ENCODE assay signal across 17 cellular contexts in the genomic region with DNA sequence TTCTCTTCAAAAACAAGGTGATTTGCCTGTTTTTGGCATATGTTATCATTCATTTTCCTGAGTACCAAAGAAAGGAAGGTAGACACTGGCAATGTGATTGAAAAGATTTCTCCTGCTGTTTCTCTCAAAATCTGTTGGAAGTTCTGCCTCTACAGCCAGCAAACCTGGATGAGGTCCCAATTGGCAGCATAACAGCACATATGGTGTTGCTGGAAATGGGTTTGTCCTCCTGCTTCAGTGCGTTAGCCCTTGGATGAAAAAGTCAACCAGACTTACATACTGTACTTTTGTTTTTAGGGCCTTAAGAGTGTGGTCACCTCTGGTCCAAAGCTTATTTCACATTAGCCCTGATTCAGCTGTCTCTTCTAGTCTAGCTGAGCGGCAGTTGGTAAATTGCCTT.
DNase-seq lines count a peak whose midpoint lies in the region; ATAC-seq, FAIRE-seq and TF ChIP-seq lines count a peak whose summit lies in the region.
"Had no signal": no experiment of that assay in that cellular context is flagged by ENCODE, and none has a peak within 500 bp of the region (broad histone marks: within the 10 kb centered on the region; RNA-seq: fewer than 3 reads in every experiment).

No MANE protein-coding gene starts in this region.

- no peaks in the 10 kb centered on the region for H3K36me3 ChIP-seq in H1 (ENCODE audit: control insufficient read depth in 2 of 4, insufficient read depth in 4 of 4, low read length in 3 of 4)
- H3K36me3 ChIP-seq: BLaER1 had no signal

- no peak overlapping the region for H2BK12ac ChIP-seq in H1 (ENCODE audit: low read depth, low read length)

- H3K9ac ChIP-seq in H1 (replicated peaks in 1 of 4; ENCODE audit: extremely low read depth in 1 of 4, low read depth in 3 of 4, low read length in 3 of 4) = no peak overlapping the region
- H3K9ac ChIP-seq: BLaER1, GM23248 had no signal

- no peaks in the 10 kb centered on the region for H3K79me1 ChIP-seq in H1 (ENCODE audit: low read depth, low read length)

- DNase-seq in DMS 273 (lab: John Stamatoyannopoulos, UW; ENCODE audit: unreplicated experiment) (peak; percentile 28), DMS 273 treated with DMSO at 0.1 percent for 48 hours (lab: John Stamatoyannopoulos, UW) (no peak), H1 (ENCODE audit: low read depth in 1 of 2, low spot score in 2 of 2) (no peak), fibroblast of the aortic adventitia (ENCODE audit: low read depth) (peak; percentile 12), NCI-H82 (lab: John Stamatoyannopoulos, UW) (no peak), ureter (ENCODE audit: low spot score) (no peak), medulla oblongata (ENCODE audit: extremely low spot score) (no peak)
- DNase-seq: AML-193; Caco-2; CD8-positive, alpha-beta memory T cell; GM23248; H7; IMR-90 had no signal

- no peak overlapping the region for H3K4me3 ChIP-seq in H1 (ENCODE audit: extremely low read depth in 1 of 4, insufficient read depth in 2 of 4, low read depth in 3 of 4, low read length in 4 of 4)
- no peak overlapping the region for H3K4me3 ChIP-seq in fibroblast of the aortic adventitia (ENCODE audit: low read depth, low read length)
- H3K4me3 ChIP-seq: BLaER1, GM12878, GM23248 had no signal

- no peak overlapping the region for H3K56ac ChIP-seq in H1 (replicated peaks; ENCODE audit: insufficient read length, low read depth, low read length)

- H2BK15ac ChIP-seq in H1 (ENCODE audit: low read length) = no peak overlapping the region

- H3K4me2 ChIP-seq in H1 (ENCODE audit: insufficient read depth in 1 of 2, low read depth in 2 of 2, low read length in 2 of 2) = no peak overlapping the region
- H3K4me2 ChIP-seq: BLaER1 had no signal

- H2BK120ac ChIP-seq in H1 (replicated peaks; ENCODE audit: low read depth, low read length) = peak overlapping the region; percentile 75

- POLR2A ChIA-PET in H1 (lab: Charles Lee; ENCODE audit: partially characterized antibody) = no interaction called here

- H4K91ac ChIP-seq in H1 (replicated peaks; ENCODE audit: insufficient read length, low read length) = no peak overlapping the region

- no peak overlapping the region for H2AFZ ChIP-seq in H1 (ENCODE audit: low read length)
- H2AFZ ChIP-seq: GM23248 had no signal

- H4K8ac ChIP-seq in H1 (ENCODE audit: extremely low read depth, insufficient read depth, low read length) = no peak overlapping the region

- no peaks in the 10 kb centered on the region for H4K20me1 ChIP-seq in H1 (replicated peaks in 1 of 2; ENCODE audit: control insufficient read depth in 1 of 2, insufficient read depth in 2 of 2, low read length in 2 of 2)
- H4K20me1 ChIP-seq: BLaER1 had no signal

- no peak for FAIRE-seq in H1 (lab: Jason Lieb, UNC)
- FAIRE-seq: GM12878 had no signal

- no peaks in the 10 kb centered on the region for H3K27me3 ChIP-seq in H1 (replicated peaks in 1 of 4; ENCODE audit: control insufficient read depth in 3 of 4, extremely low read depth in 1 of 4, insufficient read depth in 3 of 4, low read length in 3 of 4)
- H3K27me3 ChIP-seq: BLaER1 had no signal

- H3K23me2 ChIP-seq in H1 (ENCODE audit: low read depth, low read length) = no peaks in the 10 kb centered on the region

- TF ChIP-seq CTCF in H1 (IDR thresholded peaks at IDR 0.05; ENCODE audit: control extremely low read depth in 1 of 3, insufficient read depth in 1 of 3, low read depth in 1 of 3, low read length in 3 of 3) = no peak
- TF ChIP-seq CTCF in fibroblast of the aortic adventitia (IDR thresholded peaks at IDR 0.05; ENCODE audit: insufficient read depth, low read length) = no peak

- no peak overlapping the region for H3K18ac ChIP-seq in H1 (ENCODE audit: extremely low read depth, low read length)

- H3K23ac ChIP-seq in H1 (ENCODE audit: insufficient read length) = no peak overlapping the region

- H3K9me3 ChIP-seq in H1 (ENCODE audit: insufficient read depth in 2 of 2, low read depth in 1 of 2, low read length in 1 of 2) = no peaks in the 10 kb centered on the region
- H3K9me3 ChIP-seq: BLaER1, Caco-2 had no signal

- no peak for TF ChIP-seq RAD21 in H1 (IDR thresholded peaks at IDR 0.05 in 1 of 2, conservative IDR thresholded peaks at IDR 0.05 in 1 of 2; ENCODE audit: low read depth in 2 of 2, low read length in 2 of 2)

- no peak overlapping the region for H3K4ac ChIP-seq in H1 (replicated peaks; ENCODE audit: insufficient read length, low read depth, low read length)

- no peak overlapping the region for H3K27ac ChIP-seq in H1 (ENCODE audit: low read depth, low read length)
- H3K27ac ChIP-seq: 22Rv1, BLaER1, GM23248 had no signal

- no peaks in the 10 kb centered on the region for H3K79me2 ChIP-seq in H1 (ENCODE audit: control insufficient read depth in 1 of 2, insufficient read depth in 2 of 2, low read length in 2 of 2)

- TF ChIP-seq EP300 in H1 (IDR thresholded peaks at IDR 0.05; ENCODE audit: borderline replicate concordance in 1 of 2, low read depth in 2 of 2, low read length in 2 of 2) = no peak

- H3K14ac ChIP-seq in H1 (ENCODE audit: insufficient read length) = no peak overlapping the region

- H2BK20ac ChIP-seq in H1 (ENCODE audit: low read length) = no peak overlapping the region

- no peak for ATAC-seq in GM21528 (IDR thresholded peaks at IDR 0.05; ENCODE audit: low FRiP score, unreplicated experiment)
- ATAC-seq: GM12878 had no signal

- CTCF ChIA-PET in H1 (lab: Charles Lee; ENCODE audit: partially characterized antibody) = no interaction called here

- no peak for TF ChIP-seq POLR2A in H1 (IDR thresholded peaks at IDR 0.05; ENCODE audit: control extremely low read depth in 1 of 2, low read depth in 2 of 2, low read length in 2 of 2)

- H2AK5ac ChIP-seq in H1 (ENCODE audit: low read depth, low read length) = no peak overlapping the region

- H2BK5ac ChIP-seq in H1 (ENCODE audit: low read depth, low read length) = no peak overlapping the region

- no peak overlapping the region for H4K5ac ChIP-seq in H1 (ENCODE audit: insufficient read length, low read depth, low read length)

- no peaks in the 10 kb centered on the region for H3K4me1 ChIP-seq in H1 (replicated peaks in 1 of 4; ENCODE audit: control insufficient read depth in 3 of 4, insufficient read depth in 4 of 4, low read length in 3 of 4)
- H3K4me1 ChIP-seq: BLaER1, Caco-2 had no signal

- WGBS in H1 (ENCODE audit: extremely low coverage in 1 of 2, insufficient coverage in 1 of 2, insufficient read length in 1 of 2, insufficient replicate concordance in 2 of 2, low coverage in 1 of 2, low lambda C conversion rate in 2 of 2, missing lambda C conversion rate in 1 of 2), 2 experiments = 100% methylated on average over 2 of the region's 2 CpGs; no CpG with 5 or more reads in 1 of the 2 experiments

TF ChIP-seq in H1, 55 proteins besides CTCF, POLR2A, EP300 and RAD21:
- TF ChIP-seq MAFK (IDR thresholded peaks at IDR 0.05; ENCODE audit: low read depth, low read length) (no peak), GTF2F1 (IDR thresholded peaks at IDR 0.05; ENCODE audit: borderline replicate concordance, low read depth, low read length) (no peak), SIX5 (IDR thresholded peaks at IDR 0.05; ENCODE audit: low read depth, low read length) (no peak), RFX5 (IDR thresholded peaks at IDR 0.05; ENCODE audit: borderline replicate concordance, low read depth, low read length) (no peak), PHF8 (conservative IDR thresholded peaks at IDR 0.05; ENCODE audit: low read depth, low read length) (no peak), CREB1 (IDR thresholded peaks at IDR 0.05) (no peak), HDAC2 (IDR thresholded peaks at IDR 0.05; ENCODE audit: borderline replicate concordance in 1 of 2, low read depth in 2 of 2, low read length in 2 of 2) (no peak), CHD1 (IDR thresholded peaks at IDR 0.05; ENCODE audit: low read depth, low read length) (no peak), CHD2 (IDR thresholded peaks at IDR 0.05; ENCODE audit: low read length) (no peak), KDM5A (IDR thresholded peaks at IDR 0.05; ENCODE audit: low read length) (no peak), KDM1A (IDR thresholded peaks at IDR 0.05; ENCODE audit: borderline replicate concordance, low read length) (no peak), FOSL1 (IDR thresholded peaks at IDR 0.05; ENCODE audit: insufficient read depth, low read depth, low read length) (no peak), EGR1 (IDR thresholded peaks at IDR 0.05; ENCODE audit: borderline replicate concordance, low read depth, low read length) (no peak), GABPA (IDR thresholded peaks at IDR 0.05; ENCODE audit: borderline replicate concordance, insufficient read depth, low read length) (no peak)

Comparison
In these comparisons a context has a peak if more than half of its experiments do, and no peak if none do; other contexts are left out.
1. DNase-seq: peak in DMS 273 (single experiment) and fibroblast of the aortic adventitia (single experiment); none in DMS 273 treated with DMSO at 0.1 percent for 48 hours (single experiment), H1 (0 of 2), NCI-H82 (single experiment), ureter (single experiment) and medulla oblongata (single experiment).